8 cellular contexts compared by ENCODE assay signal in genomic region chr15:74889390-74889881, GRCh38. TPM values are rescaled to one million over a fixed set of nuclear protein-coding genes. Genes with fewer than 3 reads are reported as not detected.
A peak's percentile ranks its signal among the peaks of the same experiment; 100 is the strongest.
DNase-seq lines count a peak whose midpoint lies in the region; ATAC-seq and TF ChIP-seq lines count a peak whose summit lies in the region.

No MANE protein-coding gene starts in this region.

- no peaks in the 10 kb centered on the region for H3K36me3 ChIP-seq in CD8-positive, alpha-beta T cell (ENCODE audit: insufficient read depth, low read length)
- H3K36me3 ChIP-seq in H7 (replicated peaks; ENCODE audit: control insufficient read depth, insufficient read depth, low read length) (peaks cover 21% of the 10 kb centered on the region), OCI-LY7 (ENCODE audit: insufficient read depth, low read length) (peaks cover 27% of the 10 kb centered on the region), liver (ENCODE audit: control insufficient read depth in 4 of 4, insufficient read depth in 3 of 4, low read depth in 1 of 4, low read length in 3 of 4) (peaks cover 0 to 6% (median 4%) of the 10 kb centered on the region in 4 donors), thymus (ENCODE audit: control insufficient read depth, insufficient read depth) (peaks cover 8% of the 10 kb centered on the region)

- peaks cover 37% of the 10 kb centered on the region for H3K4me1 ChIP-seq in CD8-positive, alpha-beta T cell (ENCODE audit: insufficient read depth, low read length)
- peaks cover 25% of the 10 kb centered on the region for H3K4me1 ChIP-seq in OCI-LY7 (ENCODE audit: insufficient read depth, low read length, poor library complexity, severe bottlenecking)
- peaks cover 7 to 30% (median 21%) of the 10 kb centered on the region in 4 donors for H3K4me1 ChIP-seq in liver (ENCODE audit: control insufficient read depth in 4 of 4, insufficient read depth in 4 of 4, low read length in 3 of 4)
- H3K4me1 ChIP-seq in thymus (ENCODE audit: control insufficient read depth, insufficient read depth, low read length): peaks cover 11% of the 10 kb centered on the region

- 58% methylated on average over 8 of the region's 8 CpGs for WGBS in liver
- 38% methylated on average over 8 of the region's 8 CpGs for WGBS in thymus

- H3K4me1 Mint-ChIP-seq in CD8-positive, alpha-beta T cell (ENCODE audit: low read depth): peaks cover 46% of the 10 kb centered on the region
- H3K4me1 Mint-ChIP-seq in chondrocyte (ENCODE audit: low read depth): peaks cover 28% of the 10 kb centered on the region

- no peaks in the 10 kb centered on the region for H3K9me2 ChIP-seq in OCI-LY7 (ENCODE audit: insufficient read depth, low read length)

- intact Hi-C loops in CD8-positive, alpha-beta T cell (cut with DNase I, micrococcal nuclease): loop anchor here (1.0 kb wide), 1 partner anchor 46 kb away; the partner anchor contains the start of gene ULK3 (in 2 of the 2)
- intact Hi-C loops in OCI-LY7 (cut with micrococcal nuclease; ENCODE audit: unreplicated experiment): no loop called here

- no peaks in the 10 kb centered on the region for H3K27me3 Mint-ChIP-seq in CD8-positive, alpha-beta T cell (ENCODE audit: low read depth)
- no peaks in the 10 kb centered on the region for H3K27me3 Mint-ChIP-seq in chondrocyte (ENCODE audit: low read depth)

- H3K36me3 Mint-ChIP-seq in CD8-positive, alpha-beta T cell: peaks cover 23% of the 10 kb centered on the region
- no peaks in the 10 kb centered on the region for H3K36me3 Mint-ChIP-seq in chondrocyte (ENCODE audit: low read depth)

- peak overlapping the region; percentile 88 for H3K27ac Mint-ChIP-seq in CD8-positive, alpha-beta T cell
- H3K27ac Mint-ChIP-seq in chondrocyte (ENCODE audit: unreplicated experiment): peak overlapping the region; percentile 74

- H3K27ac ChIP-seq in CD8-positive, alpha-beta T cell (ENCODE audit: low read depth, low read length): peak overlapping the region; percentile 79
- H3K27ac ChIP-seq in OCI-LY7 (ENCODE audit: low read depth, low read length, poor library complexity, severe bottlenecking) (no peak overlapping the region), liver (ENCODE audit: low read depth in 1 of 2, low read length in 2 of 2) (peak overlapping the region; percentile 22 to 77), thymus (ENCODE audit: low read depth) (peak overlapping the region; percentile 19)

- no TSS peak for BruUV-seq in OCI-LY7 (replicated peaks; lab: Mats Ljungman, UMichigan)

- CTCF ChIA-PET in CD8-positive, alpha-beta T cell (lab: Charles Lee): interaction anchor here (1.1 to 4.0 kb wide), 3 partner anchors 12 to 90 kb away, joined by 3 to 28 read pairs (median 3); no protein-coding TSS in a partner anchor
- CTCF ChIA-PET in OCI-LY7 (lab: Charles Lee; ENCODE audit: unreplicated experiment): no interaction called here

- peak overlapping the region; percentile 78 for H2AFZ ChIP-seq in OCI-LY7 (ENCODE audit: low read length)

- H3K27me3 ChIP-seq in CD8-positive, alpha-beta T cell (ENCODE audit: insufficient read depth, low read length): no peaks in the 10 kb centered on the region
- H3K27me3 ChIP-seq in H7 (ENCODE audit: control insufficient read depth, insufficient read depth, low read length) (no peaks in the 10 kb centered on the region), liver (ENCODE audit: control insufficient read depth in 4 of 4, insufficient read depth in 4 of 4, low read length in 3 of 4) (no peaks in the 10 kb centered on the region), thymus (ENCODE audit: control insufficient read depth, insufficient read depth) (no peaks in the 10 kb centered on the region)

- H4K20me1 ChIP-seq in OCI-LY7 (ENCODE audit: insufficient read depth, low read length): no peaks in the 10 kb centered on the region

- H3K4me3 Mint-ChIP-seq in CD8-positive, alpha-beta T cell: peak overlapping the region; percentile 92
- H3K4me3 Mint-ChIP-seq in chondrocyte (ENCODE audit: unreplicated experiment): peak overlapping the region; percentile 88

- TF ChIP-seq RAD21 in liver (IDR thresholded peaks at IDR 0.05): no peak

- ATAC-seq in CD8-positive, alpha-beta T cell: peak; percentile 21

- no peaks in the 10 kb centered on the region for H3K9me3 ChIP-seq in CD8-positive, alpha-beta T cell (ENCODE audit: low read length)
- H3K9me3 ChIP-seq in OCI-LY7 (ENCODE audit: low read length): no peaks in the 10 kb centered on the region
- no peaks in the 10 kb centered on the region for H3K9me3 ChIP-seq in liver (ENCODE audit: control insufficient read depth in 4 of 4, low read length in 3 of 4)
- no peaks in the 10 kb centered on the region for H3K9me3 ChIP-seq in thymus (ENCODE audit: control insufficient read depth)

- TF ChIP-seq CTCF in CD8-positive, alpha-beta T cell (IDR thresholded peaks at IDR 0.05): no peak
- TF ChIP-seq CTCF in OCI-LY7 (conservative IDR thresholded peaks at IDR 0.05; ENCODE audit: low read length): no peak
- TF ChIP-seq CTCF in chondrocyte (IDR thresholded peaks at IDR 0.05): no peak
- no peak for TF ChIP-seq CTCF in liver (IDR thresholded peaks at IDR 0.05; ENCODE audit: low read depth, low read length, missing input control)

- H3K9me3 Mint-ChIP-seq in CD8-positive, alpha-beta T cell: no peaks in the 10 kb centered on the region
- no peaks in the 10 kb centered on the region for H3K9me3 Mint-ChIP-seq in chondrocyte (ENCODE audit: low read depth)

- H3K4me3 ChIP-seq in CD8-positive, alpha-beta T cell (ENCODE audit: low read depth, low read length): peak overlapping the region; percentile 82
- H3K4me3 ChIP-seq in H7 (ENCODE audit: insufficient read depth, low read depth, low read length) (peak overlapping the region; percentile 97), OCI-LY7 (ENCODE audit: low read depth, low read length, poor library complexity, severe bottlenecking) (peak overlapping the region; percentile 78), liver (ENCODE audit: low read depth in 1 of 3, low read length in 3 of 3) (peak overlapping the region in 2 of 3 donors; percentile 66 to 78), thymus (ENCODE audit: low read length) (peak overlapping the region; percentile 88)

- no peak for DNase-seq in CD8-positive, alpha-beta T cell
- DNase-seq in H7 (peak; percentile 77), OCI-LY7 (ENCODE audit: low spot score) (no peak), chondrocyte (ENCODE audit: low spot score) (no peak), globus pallidus (ENCODE audit: low spot score) (no peak), NCI-H2107 treated with DMSO at 0.1 percent for 48 hours (lab: John Stamatoyannopoulos, UW; ENCODE audit: unreplicated experiment) (no peak)

- no peaks in the 10 kb centered on the region for H3K79me2 ChIP-seq in OCI-LY7 (ENCODE audit: insufficient read depth, low read depth, low read length)

- peak overlapping the region in 1 of 2 donors; percentile 42 for H3K9ac ChIP-seq in liver (ENCODE audit: low read depth in 1 of 2, low read length in 2 of 2)

- POLR2A ChIA-PET in CD8-positive, alpha-beta T cell (lab: Charles Lee): interaction anchor here (1.4 to 1.9 kb wide), 3 partner anchors 12 to 46 kb away, joined by 3 to 7 read pairs (median 6); partner anchors contain the start of gene ULK3
- POLR2A ChIA-PET in OCI-LY7 (lab: Charles Lee): interaction anchor here (1.1 to 1.4 kb wide), 2 partner anchors 13 to 15 kb away, joined by 3 read pairs; no protein-coding TSS in a partner anchor

- peak overlapping the region; percentile 80 for H3K4me2 ChIP-seq in OCI-LY7 (ENCODE audit: low read length)

TF ChIP-seq in liver, 16 proteins besides CTCF, POLR2A, EP300 and RAD21 (continues in another document):
- TF ChIP-seq MAX (IDR thresholded peaks at IDR 0.05) (no peak), ATF3 (IDR thresholded peaks at IDR 0.05) (no peak), NR2F2 (IDR thresholded peaks at IDR 0.05) (peak; percentile 40), EGR1 (IDR thresholded peaks at IDR 0.05; ENCODE audit: low read depth in 2 of 2) (no peak), JUND (IDR thresholded peaks at IDR 0.05) (no peak)

RNA-seq across cellular contexts. Expression of gene MPI, which starts 0.4 kb away (rescaled TPM):
- 10 to 100 TPM; 18.3 to 19.9 TPM for total RNA-seq in CD8-positive, alpha-beta T cell
- total RNA-seq in H7 (2014; rRNA removed; shearing (Covaris generic)): 50.9 and 64.7 TPM in 2 replicates
- total RNA-seq in OCI-LY7 (2014; rRNA removed; shearing (Covaris generic)): 43.3 and 58.9 TPM in 2 replicates
- total RNA-seq in OCI-LY7 (2022) (51.3 and 67.2 TPM in 2 replicates), chondrocyte (27.6 to 29.2 TPM (median 28.2 TPM) in 3 replicates), liver (10 to 100 TPM; 16.1 to 37.7 TPM)
- polyA plus RNA-seq in liver (10 to 100 TPM; 26.1 to 38.4 TPM), thymus (22.2 TPM)

RNA-seq across cellular contexts. Expression of gene SCAMP2, which starts 16.3 kb away (rescaled TPM):
- 10 to 100 TPM; 48.7 to 57.2 TPM for total RNA-seq in CD8-positive, alpha-beta T cell
- 20.8 and 22.6 TPM in 2 replicates for total RNA-seq in H7 (2014; rRNA removed; shearing (Covaris generic))
- 21.3 and 24.6 TPM in 2 replicates for total RNA-seq in OCI-LY7 (2014; rRNA removed; shearing (Covaris generic))
- total RNA-seq in OCI-LY7 (2022) (50.7 and 55.2 TPM in 2 replicates), chondrocyte (67.4 to 75.5 TPM (median 67.9 TPM) in 3 replicates), liver (10 to 100 TPM; 21.7 to 23.3 TPM)
- polyA plus RNA-seq in liver (10 to 100 TPM; 34.8 to 42.5 TPM), thymus (35.2 TPM)

RNA-seq across cellular contexts. Expression of gene FAM219B, which starts 17.2 kb away (rescaled TPM):
- total RNA-seq in CD8-positive, alpha-beta T cell: 10 to 100 TPM; 18.6 to 22.1 TPM
- total RNA-seq in H7 (2014; rRNA removed; shearing (Covaris generic)): 52.1 and 72.0 TPM in 2 replicates
- 50.9 and 52.3 TPM in 2 replicates for total RNA-seq in OCI-LY7 (2014; rRNA removed; shearing (Covaris generic))
- 62.8 and 67.6 TPM in 2 replicates for total RNA-seq in OCI-LY7 (2022)
- 78.0 to 97.6 TPM (median 89.9 TPM) in 3 replicates for total RNA-seq in chondrocyte
- total RNA-seq in liver: 10 to 100 TPM; 15.3 to 15.6 TPM
- polyA plus RNA-seq in liver: 1 to 10 TPM; 7.5 to 9.0 TPM
- 25.5 TPM for polyA plus RNA-seq in thymus

RNA-seq across cellular contexts. Expression of gene ULK3, which starts 46.5 kb away (rescaled TPM):
- 10 to 100 TPM; 34.3 to 35.1 TPM for total RNA-seq in CD8-positive, alpha-beta T cell
- 20.9 and 30.4 TPM in 2 replicates for total RNA-seq in H7 (2014; rRNA removed; shearing (Covaris generic))
- 22.2 and 31.7 TPM in 2 replicates for total RNA-seq in OCI-LY7 (2014; rRNA removed; shearing (Covaris generic))
- total RNA-seq in OCI-LY7 (2022): 30.2 and 46.4 TPM in 2 replicates
- 24.3 to 29.0 TPM (median 24.5 TPM) in 3 replicates for total RNA-seq in chondrocyte
- 10 to 100 TPM; 15.4 to 35.5 TPM for total RNA-seq in liver
- polyA plus RNA-seq in liver: 10 to 100 TPM; 13.1 to 27.5 TPM
- 59.4 TPM for polyA plus RNA-seq in thymus

RNA-seq across cellular contexts. Expression of gene COX5A, which starts 48.4 kb away (rescaled TPM):
- 10 to 100 TPM; 40.0 to 42.6 TPM for total RNA-seq in CD8-positive, alpha-beta T cell
- total RNA-seq in H7 (2014; rRNA removed; shearing (Covaris generic)): 154 and 185 TPM in 2 replicates
- total RNA-seq in OCI-LY7 (2014; rRNA removed; shearing (Covaris generic)): 87.2 and 168 TPM in 2 replicates
- total RNA-seq in OCI-LY7 (2022): 364 and 391 TPM in 2 replicates
- 126 to 133 TPM (median 131 TPM) in 3 replicates for total RNA-seq in chondrocyte
- total RNA-seq in liver: 10 to 100 TPM; 47.9 to 60.0 TPM
- 100 to 1,000 TPM; 320 to 374 TPM for polyA plus RNA-seq in liver
- 191 TPM for polyA plus RNA-seq in thymus
